Comparison of ENCODE assay signal across 3 cellular contexts in genomic region chr6:16818992-16819626, GRCh38.
TF ChIP-seq lines count a peak whose summit lies in the region.

No MANE protein-coding gene starts in this region.

TF ChIP-seq in A549, 52 proteins besides CTCF, POLR2A, EP300 and RAD21:
- TF ChIP-seq SREBF2 (IDR thresholded peaks at IDR 0.05) (no peak), EHMT2 (IDR thresholded peaks at IDR 0.05; ENCODE audit: low read depth) (no peak), CBX2 (IDR thresholded peaks at IDR 0.05; ENCODE audit: borderline replicate concordance, low read depth) (no peak), SMC3 (IDR thresholded peaks at IDR 0.05) (no peak), ZC3H11A (IDR thresholded peaks at IDR 0.05) (no peak), GATA3 (IDR thresholded peaks at IDR 0.05; ENCODE audit: borderline replicate concordance) (no peak), MAZ (IDR thresholded peaks at IDR 0.05; ENCODE audit: borderline replicate concordance, low read depth, low read length) (no peak), ZSCAN20 (CRISPR knock-in tag; IDR thresholded peaks at IDR 0.05) (no peak), BHLHE40 (IDR thresholded peaks at IDR 0.05; ENCODE audit: low read depth, low read length) (no peak), RCOR1 (IDR thresholded peaks at IDR 0.05; ENCODE audit: low read depth, low read length) (no peak), KDM5A (IDR thresholded peaks at IDR 0.05) (no peak), TFCP2L1 (CRISPR knock-in tag; IDR thresholded peaks at IDR 0.05) (no peak), FOXS1 (CRISPR knock-in tag; IDR thresholded peaks at IDR 0.05) (no peak), JUN (IDR thresholded peaks at IDR 0.05) (no peak)
- TF ChIP-seq, protein P1, sequence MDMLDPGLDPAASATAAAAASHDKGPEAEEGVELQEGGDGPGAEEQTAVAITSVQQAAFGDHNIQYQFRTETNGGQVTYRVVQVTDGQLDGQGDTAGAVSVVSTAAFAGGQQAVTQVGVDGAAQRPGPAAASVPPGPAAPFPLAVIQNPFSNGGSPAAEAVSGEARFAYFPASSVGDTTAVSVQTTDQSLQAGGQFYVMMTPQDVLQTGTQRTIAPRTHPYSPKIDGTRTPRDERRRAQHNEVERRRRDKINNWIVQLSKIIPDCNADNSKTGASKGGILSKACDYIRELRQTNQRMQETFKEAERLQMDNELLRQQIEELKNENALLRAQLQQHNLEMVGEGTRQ (IDR thresholded peaks at IDR 0.05), result no peak

TF ChIP-seq in GM12878, 131 proteins besides CTCF, POLR2A, EP300 and RAD21:
- TF ChIP-seq SIN3A (IDR thresholded peaks at IDR 0.05; ENCODE audit: low read depth, low read length) (no peak), BRCA1 (IDR thresholded peaks at IDR 0.05; ENCODE audit: low read depth, low read length) (no peak), BCL3 (IDR thresholded peaks at IDR 0.05; ENCODE audit: borderline replicate concordance, insufficient read depth, low read depth, low read length, poor library complexity, severe bottlenecking) (no peak), TCF3 (IDR thresholded peaks at IDR 0.05; ENCODE audit: borderline replicate concordance, insufficient read depth, low read depth, low read length) (no peak)

TF ChIP-seq in liver, 16 proteins besides CTCF, POLR2A, EP300 and RAD21:
- TF ChIP-seq EGR1 (IDR thresholded peaks at IDR 0.05; ENCODE audit: low read depth in 2 of 2), result no peak
- TF ChIP-seq, protein P2, sequence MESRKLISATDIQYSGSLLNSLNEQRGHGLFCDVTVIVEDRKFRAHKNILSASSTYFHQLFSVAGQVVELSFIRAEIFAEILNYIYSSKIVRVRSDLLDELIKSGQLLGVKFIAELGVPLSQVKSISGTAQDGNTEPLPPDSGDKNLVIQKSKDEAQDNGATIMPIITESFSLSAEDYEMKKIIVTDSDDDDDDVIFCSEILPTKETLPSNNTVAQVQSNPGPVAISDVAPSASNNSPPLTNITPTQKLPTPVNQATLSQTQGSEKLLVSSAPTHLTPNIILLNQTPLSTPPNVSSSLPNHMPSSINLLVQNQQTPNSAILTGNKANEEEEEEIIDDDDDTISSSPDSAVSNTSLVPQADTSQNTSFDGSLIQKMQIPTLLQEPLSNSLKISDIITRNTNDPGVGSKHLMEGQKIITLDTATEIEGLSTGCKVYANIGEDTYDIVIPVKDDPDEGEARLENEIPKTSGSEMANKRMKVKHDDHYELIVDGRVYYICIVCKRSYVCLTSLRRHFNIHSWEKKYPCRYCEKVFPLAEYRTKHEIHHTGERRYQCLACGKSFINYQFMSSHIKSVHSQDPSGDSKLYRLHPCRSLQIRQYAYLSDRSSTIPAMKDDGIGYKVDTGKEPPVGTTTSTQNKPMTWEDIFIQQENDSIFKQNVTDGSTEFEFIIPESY (IDR thresholded peaks at IDR 0.05), result peak; percentile 36
- TF ChIP-seq MAX (IDR thresholded peaks at IDR 0.05), result no peak
- peak; percentile 28 for TF ChIP-seq HNF4G (IDR thresholded peaks at IDR 0.05)
- TF ChIP-seq JUND (IDR thresholded peaks at IDR 0.05), result peak in 1 of 2 donors; percentile 58
- TF ChIP-seq, protein P3, sequence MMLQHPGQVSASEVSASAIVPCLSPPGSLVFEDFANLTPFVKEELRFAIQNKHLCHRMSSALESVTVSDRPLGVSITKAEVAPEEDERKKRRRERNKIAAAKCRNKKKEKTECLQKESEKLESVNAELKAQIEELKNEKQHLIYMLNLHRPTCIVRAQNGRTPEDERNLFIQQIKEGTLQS (IDR thresholded peaks at IDR 0.05), result no peak
- no peak for TF ChIP-seq NR2F2 (IDR thresholded peaks at IDR 0.05)
- TF ChIP-seq GABPA (IDR thresholded peaks at IDR 0.05 in 1 of 2, conservative IDR thresholded peaks at IDR 0.05 in 1 of 2), result no peak
- peak; percentile 83 for TF ChIP-seq SP1 (IDR thresholded peaks at IDR 0.05)
- no peak for TF ChIP-seq FOXA1 (IDR thresholded peaks at IDR 0.05)
- no peak for TF ChIP-seq FOXA2 (IDR thresholded peaks at IDR 0.05)
- peak; percentile 72 to 77 for TF ChIP-seq HNF4A (conservative IDR thresholded peaks at IDR 0.05)
- peak; percentile 65 for TF ChIP-seq TAF1 (conservative IDR thresholded peaks at IDR 0.05)
- TF ChIP-seq, protein P4, sequence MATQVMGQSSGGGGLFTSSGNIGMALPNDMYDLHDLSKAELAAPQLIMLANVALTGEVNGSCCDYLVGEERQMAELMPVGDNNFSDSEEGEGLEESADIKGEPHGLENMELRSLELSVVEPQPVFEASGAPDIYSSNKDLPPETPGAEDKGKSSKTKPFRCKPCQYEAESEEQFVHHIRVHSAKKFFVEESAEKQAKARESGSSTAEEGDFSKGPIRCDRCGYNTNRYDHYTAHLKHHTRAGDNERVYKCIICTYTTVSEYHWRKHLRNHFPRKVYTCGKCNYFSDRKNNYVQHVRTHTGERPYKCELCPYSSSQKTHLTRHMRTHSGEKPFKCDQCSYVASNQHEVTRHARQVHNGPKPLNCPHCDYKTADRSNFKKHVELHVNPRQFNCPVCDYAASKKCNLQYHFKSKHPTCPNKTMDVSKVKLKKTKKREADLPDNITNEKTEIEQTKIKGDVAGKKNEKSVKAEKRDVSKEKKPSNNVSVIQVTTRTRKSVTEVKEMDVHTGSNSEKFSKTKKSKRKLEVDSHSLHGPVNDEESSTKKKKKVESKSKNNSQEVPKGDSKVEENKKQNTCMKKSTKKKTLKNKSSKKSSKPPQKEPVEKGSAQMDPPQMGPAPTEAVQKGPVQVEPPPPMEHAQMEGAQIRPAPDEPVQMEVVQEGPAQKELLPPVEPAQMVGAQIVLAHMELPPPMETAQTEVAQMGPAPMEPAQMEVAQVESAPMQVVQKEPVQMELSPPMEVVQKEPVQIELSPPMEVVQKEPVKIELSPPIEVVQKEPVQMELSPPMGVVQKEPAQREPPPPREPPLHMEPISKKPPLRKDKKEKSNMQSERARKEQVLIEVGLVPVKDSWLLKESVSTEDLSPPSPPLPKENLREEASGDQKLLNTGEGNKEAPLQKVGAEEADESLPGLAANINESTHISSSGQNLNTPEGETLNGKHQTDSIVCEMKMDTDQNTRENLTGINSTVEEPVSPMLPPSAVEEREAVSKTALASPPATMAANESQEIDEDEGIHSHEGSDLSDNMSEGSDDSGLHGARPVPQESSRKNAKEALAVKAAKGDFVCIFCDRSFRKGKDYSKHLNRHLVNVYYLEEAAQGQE (IDR thresholded peaks at IDR 0.05), result no peak
- TF ChIP-seq YY1 (IDR thresholded peaks at IDR 0.05), result no peak
- peak; percentile 73 to 77 for TF ChIP-seq RXRA (IDR thresholded peaks at IDR 0.05)
